Comparison of ENCODE assay signal across 25 cellular contexts in genomic region chr13:76872686-76873085, GRCh38.
"Had no signal": no experiment of that assay in that cellular context is flagged by ENCODE, and none has a peak within 500 bp of the region (broad histone marks: within the 10 kb centered on the region; RNA-seq: fewer than 3 reads in every experiment).

No MANE protein-coding gene starts in this region.

- H3K27me3 ChIP-seq: breast epithelium, SJCRH30 had no signal

- H3K4me3 ChIP-seq: breast epithelium, SJCRH30 had no signal

- DNase-seq: activated CD4-positive, alpha-beta memory T cell treated with anti-CD3 and anti-CD28 coated beads for 36 hours; activated CD4-positive, alpha-beta T cell treated with anti-CD3 and anti-CD28 coated beads, Interleukin-2, amount 10 ng/mL, durations not matched to agents 7 days and 5 days; activated CD4-positive, CD25-positive, alpha-beta regulatory T cell; activated gamma-delta T cell; activated naive CD4-positive, alpha-beta T cell treated with anti-CD3 and anti-CD28 coated beads, Interleukin-2, amount 50 U/mL, for 16 hours; activated T-cell treated with anti-CD3 and anti-CD28 coated beads for 4 hours; activated T-cell treated with anti-CD3 and anti-CD28 coated beads, Interleukin-2, amount 50 U/mL, for 48 hours; aorta; caudate nucleus; KG1; NCI-H1048; NCI-H146; NCI-H187 treated with DMSO at 0.1 percent for 48 hours; NCI-H2081 treated with DMSO at 0.1 percent for 48 hours; NCI-H446; NCI-H524 treated with DMSO at 0.1 percent for 48 hours; NCI-H82; OCI-M1; Right ventricle myocardium superior; SJCRH30; T-helper 17 cell; T-helper 9 cell had no signal

- H3K9me3 ChIP-seq: breast epithelium, SJCRH30 had no signal

- H3K27ac ChIP-seq: breast epithelium, RWPE1, SJCRH30, VCaP had no signal

- H3K36me3 ChIP-seq: breast epithelium, SJCRH30 had no signal

- H3K4me1 ChIP-seq: breast epithelium, SJCRH30 had no signal
